21 cellular contexts compared by ENCODE assay signal in the genomic region with DNA sequence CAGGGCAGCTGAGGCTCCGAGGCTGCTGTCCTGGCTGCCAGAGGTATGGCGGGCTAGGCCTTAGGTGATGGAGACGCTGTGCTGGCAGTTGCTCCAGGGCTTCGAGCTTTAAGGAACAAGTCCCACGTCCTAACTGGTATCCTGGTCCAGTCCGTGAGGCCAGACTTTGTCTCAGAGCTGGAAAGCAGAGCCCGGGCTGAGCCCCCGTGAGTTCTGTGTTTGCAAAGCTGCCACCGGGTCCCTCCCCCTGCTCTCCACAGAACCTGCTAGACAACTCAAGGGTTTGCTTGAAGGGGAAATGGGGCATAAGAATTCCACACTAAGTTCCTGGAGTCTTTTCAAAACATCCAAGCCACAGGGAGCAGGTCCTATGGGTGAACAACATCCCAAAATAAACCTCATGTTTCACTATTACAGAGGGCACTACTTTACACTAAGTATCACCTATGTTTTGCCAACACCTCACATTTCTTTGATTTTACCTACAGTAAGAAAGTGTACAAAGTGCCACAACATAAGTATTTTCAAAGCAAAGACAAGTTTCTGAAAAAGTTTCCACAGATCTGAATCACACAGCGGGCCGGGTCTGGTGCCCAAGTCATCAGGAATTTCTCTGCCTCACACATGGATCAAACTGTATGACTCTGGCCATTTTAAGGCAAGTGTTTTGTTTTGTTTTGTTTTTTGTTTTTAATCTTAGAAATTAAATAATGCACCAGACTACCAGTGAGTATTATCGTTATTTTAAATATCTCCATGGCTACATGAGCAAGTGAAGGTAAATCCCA.
A peak's percentile ranks its signal among the peaks of the same experiment; 100 is the strongest.
DNase-seq lines count a peak whose midpoint lies in the region; ATAC-seq and TF ChIP-seq lines count a peak whose summit lies in the region.
"Had no signal": no experiment of that assay in that cellular context is flagged by ENCODE, and none has a peak within 500 bp of the region (broad histone marks: within the 10 kb centered on the region; RNA-seq: fewer than 3 reads in every experiment).

No MANE protein-coding gene starts in this region.

- H3K36me3 Mint-ChIP-seq in Calu3 (ENCODE audit: insufficient read depth, unreplicated experiment) (no peaks in the 10 kb centered on the region), HFFc6 (ENCODE audit: low read depth) (no peaks in the 10 kb centered on the region), progenitor cell of endocrine pancreas (ENCODE audit: insufficient read depth) (peaks cover 2% of the 10 kb centered on the region), endothelial cell (ENCODE audit: low read depth, unreplicated experiment) (peaks cover 7% of the 10 kb centered on the region)

- CTCF ChIA-PET in Calu3 (lab: Charles Lee) = no interaction called here

- H3K4me1 Mint-ChIP-seq in Calu3 (ENCODE audit: low read depth, unreplicated experiment) (peaks cover 8% of the 10 kb centered on the region), HFFc6 (ENCODE audit: low read depth) (peaks cover 60% of the 10 kb centered on the region), progenitor cell of endocrine pancreas (ENCODE audit: low read depth) (peaks cover 60% of the 10 kb centered on the region), endothelial cell (ENCODE audit: unreplicated experiment) (peaks cover 11% of the 10 kb centered on the region)

- no peaks in the 10 kb centered on the region for H3K36me3 ChIP-seq in hepatocyte (replicated peaks; ENCODE audit: insufficient read depth, low read depth)
- H3K36me3 ChIP-seq: colonic mucosa had no signal

- BruUV-seq in Calu3 (replicated peaks; lab: Mats Ljungman, UMichigan) = no TSS peak

- no peaks in the 10 kb centered on the region for H3K9me3 Mint-ChIP-seq in Calu3 (ENCODE audit: low read depth, unreplicated experiment)
- no peaks in the 10 kb centered on the region for H3K9me3 Mint-ChIP-seq in HFFc6
- no peaks in the 10 kb centered on the region for H3K9me3 Mint-ChIP-seq in progenitor cell of endocrine pancreas (ENCODE audit: low read depth)
- H3K9me3 Mint-ChIP-seq in endothelial cell (ENCODE audit: unreplicated experiment) = no peaks in the 10 kb centered on the region
- H3K9me3 Mint-ChIP-seq: activated T-cell treated with anti-CD3 and anti-CD28 coated beads, Interleukin-2, amount 50 U/mL, for 72 hours had no signal

- H3K4me3 ChIP-seq in hepatocyte = no peak overlapping the region
- H3K4me3 ChIP-seq: colonic mucosa had no signal

- no peak overlapping the region for H2AFZ ChIP-seq in hepatocyte

- WGBS in hepatocyte (ENCODE audit: low lambda C conversion rate, missing lambda C conversion rate) = 64% methylated on average over 12 of the region's 12 CpGs

- H3K27ac Mint-ChIP-seq in Calu3 (ENCODE audit: unreplicated experiment) (no peak overlapping the region), HFFc6 (peak overlapping the region; percentile 40; the same call in 1 of the 2 replicates), progenitor cell of endocrine pancreas (peak overlapping the region; percentile 84), endothelial cell (ENCODE audit: unreplicated experiment) (no peak overlapping the region)
- H3K27ac Mint-ChIP-seq: activated T-cell treated with anti-CD3 and anti-CD28 coated beads, Interleukin-2, amount 50 U/mL, for 72 hours had no signal

- no peaks in the 10 kb centered on the region for H3K27me3 ChIP-seq in hepatocyte
- H3K27me3 ChIP-seq: colonic mucosa had no signal

- ATAC-seq in GM19395 (IDR thresholded peaks at IDR 0.05; ENCODE audit: unreplicated experiment) = no peak
- ATAC-seq: activated T-cell treated with anti-CD3 and anti-CD28 coated beads, Interleukin-2, amount 50 U/mL, for 72 hours had no signal

- DNase-seq in Calu3 = peak; percentile 14
- no peak for DNase-seq in HFFc6
- peak; percentile 35 for DNase-seq in hepatocyte (ENCODE audit: low spot score)
- no peak for DNase-seq in progenitor cell of endocrine pancreas (ENCODE audit: low spot score, unreplicated experiment)
- DNase-seq in NCI-H2081 (lab: John Stamatoyannopoulos, UW) = no peak
- no peak for DNase-seq in endothelial cell (ENCODE audit: low spot score)
- DNase-seq: activated CD4-positive, alpha-beta T cell treated with anti-CD3 and anti-CD28 coated beads for 48 hours; activated naive CD4-positive, alpha-beta T cell treated with Interleukin-2 at 50 U/mL for 16 hours; activated T-cell treated with anti-CD3 and anti-CD28 coated beads, Interleukin-2, amount 50 U/mL, for 72 hours; amniotic stem cell; C1 segment of cervical spinal cord; colonic mucosa; effector memory CD4-positive, alpha-beta T cell; KBM-7; MM.1S; NCI-H1417 treated with DMSO at 0.1 percent for 48 hours; SK-N-SH; stimulated activated CD8-positive, alpha-beta memory T cell treated with anti-CD3 and anti-CD28 coated beads, Interleukin-4, amount 100 ng/mL, for 48 hours; T-helper 2 cell had no signal

- H3K79me2 ChIP-seq in hepatocyte = peaks cover 87% of the 10 kb centered on the region

- H3K4me3 Mint-ChIP-seq in Calu3 (ENCODE audit: low read depth, unreplicated experiment) (no peak overlapping the region), HFFc6 (no peak overlapping the region), progenitor cell of endocrine pancreas (ENCODE audit: low read depth) (no peak overlapping the region), endothelial cell (ENCODE audit: unreplicated experiment) (no peak overlapping the region)
- H3K4me3 Mint-ChIP-seq: activated T-cell treated with anti-CD3 and anti-CD28 coated beads, Interleukin-2, amount 50 U/mL, for 72 hours had no signal

- peak overlapping the region; percentile 18 for H3K27ac ChIP-seq in hepatocyte
- H3K27ac ChIP-seq: colonic mucosa, RWPE1 had no signal

- H3K9me2 ChIP-seq in hepatocyte (replicated peaks; ENCODE audit: insufficient read depth) = no peaks in the 10 kb centered on the region
- H3K9me2 ChIP-seq: SK-N-SH had no signal

- H3K4me2 ChIP-seq in hepatocyte = peak overlapping the region; percentile 46
- H3K4me2 ChIP-seq: SK-N-SH had no signal

- intact Hi-C loops in Calu3 (cut with micrococcal nuclease; ENCODE audit: unreplicated experiment) = no loop called here

- peaks cover 67% of the 10 kb centered on the region for H4K20me1 ChIP-seq in hepatocyte (ENCODE audit: insufficient read depth, poor library complexity, severe bottlenecking)

- no peaks in the 10 kb centered on the region for H3K9me3 ChIP-seq in hepatocyte (ENCODE audit: low read depth)
- H3K9me3 ChIP-seq: colonic mucosa, SK-N-SH had no signal

- peaks cover 19% of the 10 kb centered on the region for H3K4me1 ChIP-seq in hepatocyte (ENCODE audit: insufficient read depth)
- H3K4me1 ChIP-seq: colonic mucosa had no signal

- no peaks in the 10 kb centered on the region for H3K27me3 Mint-ChIP-seq in Calu3 (ENCODE audit: unreplicated experiment)
- no peaks in the 10 kb centered on the region; the same call in 1 of the 2 replicates for H3K27me3 Mint-ChIP-seq in HFFc6 (ENCODE audit: insufficient read depth)
- H3K27me3 Mint-ChIP-seq in progenitor cell of endocrine pancreas = no peaks in the 10 kb centered on the region
- peaks cover 1% of the 10 kb centered on the region for H3K27me3 Mint-ChIP-seq in endothelial cell (ENCODE audit: unreplicated experiment)

- TF ChIP-seq CTCF in Calu3 (IDR thresholded peaks at IDR 0.05; ENCODE audit: unreplicated experiment) (no peak), HFFc6 (IDR thresholded peaks at IDR 0.05) (no peak), hepatocyte (IDR thresholded peaks at IDR 0.05; ENCODE audit: poor library complexity) (no peak), progenitor cell of endocrine pancreas (IDR thresholded peaks at IDR 0.05; ENCODE audit: unreplicated experiment) (no peak), endothelial cell (IDR thresholded peaks at IDR 0.05; ENCODE audit: unreplicated experiment) (no peak)

Comparison
In these comparisons a context has a peak if more than half of its experiments do, and no peak if none do; other contexts are left out.
1. DNase-seq: peak in Calu3 (single experiment) and hepatocyte (single experiment); none in HFFc6 (single experiment), progenitor cell of endocrine pancreas (single experiment), NCI-H2081 (0 of 2) and endothelial cell (single experiment).
2. H3K27ac Mint-ChIP-seq: peak in HFFc6 (single experiment) and progenitor cell of endocrine pancreas (single experiment); none in Calu3 (single experiment) and endothelial cell (single experiment).